8 cellular contexts compared by ENCODE assay signal in genomic region chr11:119323532-119324033, GRCh38. TPM values are rescaled to one million over a fixed set of nuclear protein-coding genes. Genes with fewer than 3 reads are reported as not detected.
DNase-seq lines count a peak whose midpoint lies in the region; ATAC-seq, FAIRE-seq and TF ChIP-seq lines count a peak whose summit lies in the region.

No MANE protein-coding gene starts in this region.

- FAIRE-seq in bronchial epithelial cell (lab: Jason Lieb, UNC), result no peak

- no peaks in the 10 kb centered on the region for H3K36me3 Mint-ChIP-seq in WTC11

- H3K9me3 ChIP-seq in left lung, result no peaks in the 10 kb centered on the region

- DNase-seq in NCI-H2196 (lab: John Stamatoyannopoulos, UW; ENCODE audit: unreplicated experiment), result peak; percentile 66
- no peak for DNase-seq in NCI-H2196 treated with DMSO at 0.1 percent for 48 hours (lab: John Stamatoyannopoulos, UW; ENCODE audit: unreplicated experiment)
- DNase-seq in NCI-H2107 (lab: John Stamatoyannopoulos, UW), result peak; percentile 45
- DNase-seq in WTC11 (ENCODE audit: low spot score), result peak; percentile 90
- peak; percentile 53 for DNase-seq in bronchial epithelial cell (ENCODE audit: low read depth)
- peak in 1 of 2 donors; percentile 76 for DNase-seq in left lung
- peak; percentile 78 to 89 for DNase-seq in stimulated activated CD4-positive, alpha-beta T cell treated with anti-CD3 and anti-CD28 coated beads, Interleukin-4, amount 100 ng/mL, for 48 hours (ENCODE audit: low read depth in 2 of 2)

- H3K27me3 ChIP-seq in bronchial epithelial cell (ENCODE audit: control insufficient read depth, insufficient read depth, low read length), result no peaks in the 10 kb centered on the region
- peaks cover 0 to 36% of the 10 kb centered on the region in 2 donors for H3K27me3 ChIP-seq in left lung

- POLR2A ChIA-PET in WTC11 (lab: Charles Lee), result interaction anchor here (0.7 to 1.6 kb wide), 3 partner anchors 8 to 117 kb away, joined by 3 to 9 read pairs (median 3); partner anchors contain the start of gene CBL

- CTCF ChIA-PET in WTC11 (lab: Charles Lee), result interaction anchor here (0.6 to 13.7 kb wide), 32 partner anchors 8 to 406 kb away, joined by 3 to 387 read pairs (median 4); partner anchors contain the start of genes ABCG4, C1QTNF5, C2CD2L and CBL

- intact Hi-C loops in left lung (cut with DNase I), result no loop called here

- TF ChIP-seq CTCF in WTC11 (IDR thresholded peaks at IDR 0.05), result peak; percentile 86
- TF ChIP-seq CTCF in bronchial epithelial cell (IDR thresholded peaks at IDR 0.05; ENCODE audit: insufficient read depth, low read length, severe bottlenecking), result peak; percentile 78
- TF ChIP-seq CTCF in left lung (IDR thresholded peaks at IDR 0.05), result peak; percentile 67 to 88

- H3K27ac ChIP-seq in left lung, result no peak overlapping the region

- no peak overlapping the region; the same call in 1 of the 2 replicates for H3K4me3 Mint-ChIP-seq in WTC11

- ATAC-seq in WTC11, result peak; percentile 5
- ATAC-seq in left lung, result peak; percentile 17
- ATAC-seq in GM21786 (IDR thresholded peaks at IDR 0.05; ENCODE audit: unreplicated experiment), result no peak

- H3K36me3 ChIP-seq in bronchial epithelial cell (ENCODE audit: control insufficient read depth, insufficient read depth, low read length) (no peaks in the 10 kb centered on the region), left lung (no peaks in the 10 kb centered on the region)

- no peak overlapping the region for H3K27ac Mint-ChIP-seq in WTC11

- H3K4me3 ChIP-seq in bronchial epithelial cell (ENCODE audit: low read depth, low read length), result no peak overlapping the region
- H3K4me3 ChIP-seq in left lung, result no peak overlapping the region

- H3K4me1 Mint-ChIP-seq in WTC11, result peaks cover 32% of the 10 kb centered on the region

- H3K27me3 Mint-ChIP-seq in WTC11 (ENCODE audit: low read depth), result peaks cover 3% of the 10 kb centered on the region; the same call in 1 of the 2 replicates

- no peaks in the 10 kb centered on the region for H3K9me3 Mint-ChIP-seq in WTC11

- H3K4me1 ChIP-seq in left lung, result peaks cover 5 to 29% of the 10 kb centered on the region in 2 donors

TF ChIP-seq in WTC11, 78 proteins besides CTCF, POLR2A, EP300 and RAD21:
- TF ChIP-seq OVOL2 (CRISPR knock-in tag; IDR thresholded peaks at IDR 0.05; ENCODE audit: borderline replicate concordance), result no peak
- TF ChIP-seq, protein P1, sequence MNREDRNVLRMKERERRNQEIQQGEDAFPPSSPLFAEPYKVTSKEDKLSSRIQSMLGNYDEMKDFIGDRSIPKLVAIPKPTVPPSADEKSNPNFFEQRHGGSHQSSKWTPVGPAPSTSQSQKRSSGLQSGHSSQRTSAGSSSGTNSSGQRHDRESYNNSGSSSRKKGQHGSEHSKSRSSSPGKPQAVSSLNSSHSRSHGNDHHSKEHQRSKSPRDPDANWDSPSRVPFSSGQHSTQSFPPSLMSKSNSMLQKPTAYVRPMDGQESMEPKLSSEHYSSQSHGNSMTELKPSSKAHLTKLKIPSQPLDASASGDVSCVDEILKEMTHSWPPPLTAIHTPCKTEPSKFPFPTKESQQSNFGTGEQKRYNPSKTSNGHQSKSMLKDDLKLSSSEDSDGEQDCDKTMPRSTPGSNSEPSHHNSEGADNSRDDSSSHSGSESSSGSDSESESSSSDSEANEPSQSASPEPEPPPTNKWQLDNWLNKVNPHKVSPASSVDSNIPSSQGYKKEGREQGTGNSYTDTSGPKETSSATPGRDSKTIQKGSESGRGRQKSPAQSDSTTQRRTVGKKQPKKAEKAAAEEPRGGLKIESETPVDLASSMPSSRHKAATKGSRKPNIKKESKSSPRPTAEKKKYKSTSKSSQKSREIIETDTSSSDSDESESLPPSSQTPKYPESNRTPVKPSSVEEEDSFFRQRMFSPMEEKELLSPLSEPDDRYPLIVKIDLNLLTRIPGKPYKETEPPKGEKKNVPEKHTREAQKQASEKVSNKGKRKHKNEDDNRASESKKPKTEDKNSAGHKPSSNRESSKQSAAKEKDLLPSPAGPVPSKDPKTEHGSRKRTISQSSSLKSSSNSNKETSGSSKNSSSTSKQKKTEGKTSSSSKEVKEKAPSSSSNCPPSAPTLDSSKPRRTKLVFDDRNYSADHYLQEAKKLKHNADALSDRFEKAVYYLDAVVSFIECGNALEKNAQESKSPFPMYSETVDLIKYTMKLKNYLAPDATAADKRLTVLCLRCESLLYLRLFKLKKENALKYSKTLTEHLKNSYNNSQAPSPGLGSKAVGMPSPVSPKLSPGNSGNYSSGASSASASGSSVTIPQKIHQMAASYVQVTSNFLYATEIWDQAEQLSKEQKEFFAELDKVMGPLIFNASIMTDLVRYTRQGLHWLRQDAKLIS (CRISPR knock-in tag; IDR thresholded peaks at IDR 0.05; ENCODE audit: borderline replicate concordance), result 0 out of 2 replicates have a peak, but pooled peaks have one; percentile 22
- 0 out of 2 replicates have a peak, but pooled peaks have one; percentile 25 for TF ChIP-seq SP1 (CRISPR knock-in tag; conservative IDR thresholded peaks at IDR 0.05)
- TF ChIP-seq GTF2I (CRISPR knock-in tag; conservative IDR thresholded peaks at IDR 0.05), result peak; percentile 99

RNA-seq across cellular contexts. Expression of gene MCAM, which starts 6.7 kb away (rescaled TPM):
- total RNA-seq in WTC11 (2021) (20.7 to 26.4 TPM (median 22.1 TPM) in 3 replicates), bronchial epithelial cell (25.7 and 36.3 TPM in 2 replicates), left lung (10 to 100 TPM; 59.5 to 87.5 TPM)

RNA-seq across cellular contexts. Expression of gene RNF26, which starts 10.7 kb away (rescaled TPM):
- total RNA-seq in WTC11 (2021) (90.0 to 91.1 TPM (median 90.6 TPM) in 3 replicates), bronchial epithelial cell (2.4 and 3.6 TPM in 2 replicates), left lung (10 to 100 TPM; 22.0 to 28.3 TPM)

RNA-seq across cellular contexts. Expression of gene C1QTNF5, which starts 17.1 kb away (rescaled TPM):
- 2.0 to 3.0 TPM (median 2.2 TPM) in 3 replicates for total RNA-seq in WTC11 (2021)
- total RNA-seq in bronchial epithelial cell, result 0.90 and 1.3 TPM in 2 replicates
- 10 to 100 TPM; 20.0 to 33.3 TPM for total RNA-seq in left lung

RNA-seq across cellular contexts. Expression of gene MFRP, which starts 22.9 kb away (rescaled TPM):
- total RNA-seq in WTC11 (2021) (not detected in 3 replicates), bronchial epithelial cell (not detected in 2 replicates), left lung (not detected)

RNA-seq across cellular contexts. Expression of gene USP2, which starts 57.9 kb away (rescaled TPM):
- 7.3 to 8.2 TPM (median 8.0 TPM) in 3 replicates for total RNA-seq in WTC11 (2021)
- total RNA-seq in bronchial epithelial cell, result 0.26 and 1.2 TPM in 2 replicates
- 1 to 10 TPM; 2.6 to 3.7 TPM for total RNA-seq in left lung
